17 cellular contexts compared by ENCODE assay signal in the genomic region with DNA sequence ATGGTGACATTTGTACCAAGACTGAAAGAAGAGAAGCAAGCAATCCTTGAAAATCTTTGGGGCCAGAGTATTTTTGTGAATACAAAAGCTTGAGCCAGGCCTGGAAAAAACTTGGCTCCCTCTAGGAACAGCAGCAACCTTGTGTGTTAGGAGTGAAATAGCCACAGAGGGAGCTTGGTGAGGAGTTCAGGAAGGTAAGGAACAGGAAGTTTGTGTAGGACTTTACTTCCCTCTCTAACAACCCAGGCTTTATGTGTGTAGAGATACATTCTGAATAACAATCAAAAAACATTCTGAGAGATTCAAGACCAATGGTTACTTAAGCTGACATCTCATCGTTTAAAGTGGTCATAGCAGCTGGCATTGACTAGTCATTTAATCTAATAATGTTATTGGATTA.
A peak's percentile ranks its signal among the peaks of the same experiment; 100 is the strongest.
DNase-seq lines count a peak whose midpoint lies in the region; FAIRE-seq and TF ChIP-seq lines count a peak whose summit lies in the region.
"Had no signal": no experiment of that assay in that cellular context is flagged by ENCODE, and none has a peak within 500 bp of the region (broad histone marks: within the 10 kb centered on the region; RNA-seq: fewer than 3 reads in every experiment).

No MANE protein-coding gene starts in this region.

- H2BK15ac ChIP-seq in H1 (ENCODE audit: low read length): no peak overlapping the region

- POLR2A ChIA-PET in H1 (lab: Charles Lee; ENCODE audit: partially characterized antibody): no interaction called here

- no peaks in the 10 kb centered on the region for H3K9me3 Mint-ChIP-seq in nephron progenitor cell
- H3K9me3 Mint-ChIP-seq: CD8-positive, alpha-beta memory T cell had no signal

- H2BK12ac ChIP-seq in H1 (ENCODE audit: low read depth, low read length): no peak overlapping the region

- H3K27me3 Mint-ChIP-seq in nephron progenitor cell (ENCODE audit: low read depth, poor library complexity): no peaks in the 10 kb centered on the region
- H3K27me3 Mint-ChIP-seq: activated CD8-positive, alpha-beta memory T cell treated with anti-CD3 and anti-CD28 coated beads, Interleukin-2, amount 10 ng/mL, durations not matched to agents 7 days and 5 days; CD8-positive, alpha-beta memory T cell had no signal

- H2BK20ac ChIP-seq in H1 (ENCODE audit: low read length): no peak overlapping the region

- no peaks in the 10 kb centered on the region for H3K79me1 ChIP-seq in H1 (ENCODE audit: low read depth, low read length)

- no peak overlapping the region for H3K27ac ChIP-seq in GM23248
- no peak overlapping the region for H3K27ac ChIP-seq in H1 (ENCODE audit: low read depth, low read length)
- H3K27ac ChIP-seq: body of pancreas, esophagus muscularis mucosa, ovary, suprapubic skin had no signal

- no peaks in the 10 kb centered on the region for H3K36me3 Mint-ChIP-seq in nephron progenitor cell (ENCODE audit: low read depth)
- H3K36me3 Mint-ChIP-seq: activated CD8-positive, alpha-beta memory T cell treated with anti-CD3 and anti-CD28 coated beads, Interleukin-2, amount 10 ng/mL, durations not matched to agents 7 days and 5 days; CD8-positive, alpha-beta memory T cell had no signal

- H3K4me1 Mint-ChIP-seq in nephron progenitor cell: no peaks in the 10 kb centered on the region
- H3K4me1 Mint-ChIP-seq: activated CD8-positive, alpha-beta memory T cell treated with anti-CD3 and anti-CD28 coated beads, Interleukin-2, amount 10 ng/mL, durations not matched to agents 7 days and 5 days had no signal

- no peak overlapping the region for H3K56ac ChIP-seq in H1 (replicated peaks; ENCODE audit: insufficient read length, low read depth, low read length)

- TF ChIP-seq EP300 in H1 (IDR thresholded peaks at IDR 0.05; ENCODE audit: borderline replicate concordance in 1 of 2, low read depth in 2 of 2, low read length in 2 of 2): no peak

- no peaks in the 10 kb centered on the region for H3F3A ChIP-seq in GM23248 (ENCODE audit: insufficient read depth)

- H3K4me3 ChIP-seq in GM23248 (no peak overlapping the region), H1 (ENCODE audit: extremely low read depth in 1 of 4, insufficient read depth in 2 of 4, low read depth in 3 of 4, low read length in 4 of 4) (no peak overlapping the region)
- H3K4me3 ChIP-seq: body of pancreas, esophagus muscularis mucosa, ovary, suprapubic skin had no signal

- H3K4me3 Mint-ChIP-seq in nephron progenitor cell: no peak overlapping the region
- H3K4me3 Mint-ChIP-seq: activated CD8-positive, alpha-beta memory T cell treated with anti-CD3 and anti-CD28 coated beads, Interleukin-2, amount 10 ng/mL, durations not matched to agents 7 days and 5 days; CD8-positive, alpha-beta memory T cell had no signal

- H3K14ac ChIP-seq in H1 (ENCODE audit: insufficient read length): no peak overlapping the region

- no peak overlapping the region for H3K23ac ChIP-seq in H1 (ENCODE audit: insufficient read length)

- CTCF ChIA-PET in H1 (lab: Charles Lee; ENCODE audit: partially characterized antibody): interaction anchor here (0.6 to 2.5 kb wide), 16 partner anchors 10 to 1451 kb away, joined by 3 to 13 read pairs (median 3); no protein-coding TSS in a partner anchor

- in situ Hi-C loops in GM23248 (cut with MboI): no loop called here

- H3K9ac ChIP-seq in GM23248 (no peak overlapping the region; the same call in 1 of the 2 replicates), H1 (replicated peaks in 1 of 4; ENCODE audit: extremely low read depth in 1 of 4, low read depth in 3 of 4, low read length in 3 of 4) (no peak overlapping the region)

- H3K79me2 ChIP-seq in GM23248 (ENCODE audit: insufficient read depth): no peaks in the 10 kb centered on the region
- no peaks in the 10 kb centered on the region for H3K79me2 ChIP-seq in H1 (ENCODE audit: control insufficient read depth in 1 of 2, insufficient read depth in 2 of 2, low read length in 2 of 2)

- no peak for TF ChIP-seq POLR2A in H1 (IDR thresholded peaks at IDR 0.05; ENCODE audit: control extremely low read depth in 1 of 2, low read depth in 2 of 2, low read length in 2 of 2)

- 3 to 4% methylated on average over 1 of the region's 1 CpG for whole genome bisulfite sequencing in GM23248 (ENCODE audit: low coverage in 1 of 2, low lambda C conversion rate in 2 of 2, missing lambda C conversion rate in 2 of 2), 2 experiments
- WGBS in H1 (ENCODE audit: extremely low coverage in 1 of 2, insufficient coverage in 1 of 2, insufficient read length in 1 of 2, insufficient replicate concordance in 2 of 2, low coverage in 1 of 2, low lambda C conversion rate in 2 of 2, missing lambda C conversion rate in 1 of 2), 2 experiments: 0% methylated on average over 1 of the region's 1 CpG; no CpG with 5 or more reads in 1 of the 2 experiments

- H4K91ac ChIP-seq in H1 (replicated peaks; ENCODE audit: insufficient read length, low read length): no peak overlapping the region

- H4K20me1 ChIP-seq in GM23248 (ENCODE audit: insufficient read depth): no peaks in the 10 kb centered on the region
- no peaks in the 10 kb centered on the region for H4K20me1 ChIP-seq in H1 (replicated peaks in 1 of 2; ENCODE audit: control insufficient read depth in 1 of 2, insufficient read depth in 2 of 2, low read length in 2 of 2)

- TF ChIP-seq RAD21 in H1 (IDR thresholded peaks at IDR 0.05 in 1 of 2, conservative IDR thresholded peaks at IDR 0.05 in 1 of 2; ENCODE audit: low read depth in 2 of 2, low read length in 2 of 2): peak; percentile 21 to 23

- H2BK120ac ChIP-seq in H1 (replicated peaks; ENCODE audit: low read depth, low read length): no peak overlapping the region

- H3K9me3 ChIP-seq in GM23248 (ENCODE audit: low read depth) (no peaks in the 10 kb centered on the region), H1 (ENCODE audit: insufficient read depth in 2 of 2, low read depth in 1 of 2, low read length in 1 of 2) (no peaks in the 10 kb centered on the region)
- H3K9me3 ChIP-seq: body of pancreas, esophagus muscularis mucosa, ovary, suprapubic skin had no signal

- H3K36me3 ChIP-seq in GM23248 (ENCODE audit: low read depth): no peaks in the 10 kb centered on the region
- no peaks in the 10 kb centered on the region for H3K36me3 ChIP-seq in H1 (ENCODE audit: control insufficient read depth in 2 of 4, insufficient read depth in 4 of 4, low read length in 3 of 4)
- H3K36me3 ChIP-seq: esophagus muscularis mucosa, ovary, suprapubic skin had no signal

- H3K4me2 ChIP-seq in GM23248 (ENCODE audit: unreplicated experiment) (no peak overlapping the region), H1 (ENCODE audit: insufficient read depth in 1 of 2, low read depth in 2 of 2, low read length in 2 of 2) (no peak overlapping the region)

- peak; percentile 69 for FAIRE-seq in H1 (lab: Jason Lieb, UNC)
- FAIRE-seq: HepG2 had no signal

- no peak overlapping the region; the same call in 1 of the 2 replicates for H2BK5ac ChIP-seq in H1 (ENCODE audit: low read depth, low read length)

- DNase-seq in GM23248 (peak; percentile 4), NCI-H82 treated with DMSO at 0.1 percent for 48 hours (lab: John Stamatoyannopoulos, UW; ENCODE audit: unreplicated experiment) (peak; percentile 74), H1 (ENCODE audit: low read depth in 1 of 2, low spot score in 2 of 2) (no peak), nephron progenitor cell (no peak), NCI-H187 treated with DMSO at 0.1 percent for 48 hours (lab: John Stamatoyannopoulos, UW) (no peak), anterior cingulate cortex (lab: John Stamatoyannopoulos, UW) (no peak), HT-29 (ENCODE audit: low spot score) (no peak)
- DNase-seq in activated CD4-positive, alpha-beta T cell treated with anti-CD3 and anti-CD28 coated beads for 4 hours: no peak
- DNase-seq: activated CD8-positive, alpha-beta memory T cell treated with anti-CD3 and anti-CD28 coated beads, Interleukin-2, amount 10 ng/mL, durations not matched to agents 7 days and 5 days; body of pancreas; CD8-positive, alpha-beta memory T cell; left cardiac atrium; ovary; stimulated activated CD4-positive, alpha-beta T cell treated with anti-CD3 and anti-CD28 coated beads, Interleukin-4, amount 100 ng/mL, for 24 hours had no signal

- H2AK5ac ChIP-seq in H1 (ENCODE audit: low read depth, low read length): no peak overlapping the region

- H4K8ac ChIP-seq in H1 (ENCODE audit: extremely low read depth, insufficient read depth, low read length): no peak overlapping the region

- peak overlapping the region; percentile 79 for H2AFZ ChIP-seq in GM23248
- no peak overlapping the region for H2AFZ ChIP-seq in H1 (ENCODE audit: low read length)

- no peaks in the 10 kb centered on the region for H3K23me2 ChIP-seq in H1 (ENCODE audit: low read depth, low read length)

- H3K9me2 ChIP-seq in GM23248 (ENCODE audit: insufficient read depth): no peaks in the 10 kb centered on the region

- peaks cover 7% of the 10 kb centered on the region for H3K4me1 ChIP-seq in GM23248 (ENCODE audit: insufficient read depth)
- H3K4me1 ChIP-seq in H1 (replicated peaks in 1 of 4; ENCODE audit: control insufficient read depth in 3 of 4, insufficient read depth in 4 of 4, low read length in 3 of 4): peaks cover 0 to 4% (median 2%) of the 10 kb centered on the region in 4 experiments; a peak in 2 of 7 replicates
- H3K4me1 ChIP-seq: suprapubic skin had no signal

- no peak overlapping the region for H3K18ac ChIP-seq in H1 (ENCODE audit: extremely low read depth, low read length)

- H4K5ac ChIP-seq in H1 (ENCODE audit: insufficient read length, low read depth, low read length): no peak overlapping the region

- no peak for TF ChIP-seq CTCF in H1 (IDR thresholded peaks at IDR 0.05; ENCODE audit: control extremely low read depth in 1 of 3, insufficient read depth in 1 of 3, low read depth in 1 of 3, low read length in 3 of 3)
- TF ChIP-seq CTCF in nephron progenitor cell (IDR thresholded peaks at IDR 0.05): no peak

- H3K27ac Mint-ChIP-seq in nephron progenitor cell: peak overlapping the region; percentile 93
- H3K27ac Mint-ChIP-seq: activated CD8-positive, alpha-beta memory T cell treated with anti-CD3 and anti-CD28 coated beads, Interleukin-2, amount 10 ng/mL, durations not matched to agents 7 days and 5 days; CD8-positive, alpha-beta memory T cell had no signal

- no peak overlapping the region for H3K4ac ChIP-seq in H1 (replicated peaks; ENCODE audit: insufficient read length, low read depth, low read length)

- H3K27me3 ChIP-seq in GM23248 (replicated peaks; ENCODE audit: insufficient read depth) (no peaks in the 10 kb centered on the region), H1 (replicated peaks in 1 of 4; ENCODE audit: control insufficient read depth in 3 of 4, extremely low read depth in 1 of 4, insufficient read depth in 3 of 4, low read length in 3 of 4) (no peaks in the 10 kb centered on the region)
- H3K27me3 ChIP-seq: body of pancreas, esophagus muscularis mucosa, ovary, suprapubic skin had no signal

TF ChIP-seq in H1, 55 proteins besides CTCF, POLR2A, EP300 and RAD21 (continues in another document):
- TF ChIP-seq TEAD4 (IDR thresholded peaks at IDR 0.05; ENCODE audit: low read depth, low read length): no peak
- TF ChIP-seq TAF7 (optimal IDR thresholded peaks at IDR 0.05; ENCODE audit: borderline replicate concordance, low read depth, low read length): no peak
- no peak for TF ChIP-seq SIN3A (conservative IDR thresholded peaks at IDR 0.05 in 1 of 2, IDR thresholded peaks at IDR 0.05 in 1 of 2; ENCODE audit: low read depth in 1 of 2, low read length in 2 of 2)
- TF ChIP-seq RNF2 (IDR thresholded peaks at IDR 0.05; ENCODE audit: borderline replicate concordance, low read depth, low read length, missing control alignments, poor library complexity, severe bottlenecking): no peak
- TF ChIP-seq BRCA1 (IDR thresholded peaks at IDR 0.05; ENCODE audit: low read depth, low read length): no peak

Comparison
In these comparisons a context has a peak if more than half of its experiments do, and no peak if none do; other contexts are left out.
1. DNase-seq: peak in GM23248 (single experiment) and NCI-H82 treated with DMSO at 0.1 percent for 48 hours (single experiment); none in H1 (0 of 2), nephron progenitor cell (single experiment), NCI-H187 treated with DMSO at 0.1 percent for 48 hours (single experiment), activated CD4-positive, alpha-beta T cell treated with anti-CD3 and anti-CD28 coated beads for 4 hours (0 of 2), anterior cingulate cortex (0 of 58) and HT-29 (single experiment).